ENCODE assay signal across 1 cellular context in genomic region chr17:27370776-27371175, GRCh38.
TF ChIP-seq lines count a peak whose summit lies in the region.

No MANE protein-coding gene starts in this region.

TF ChIP-seq in K562, 482 proteins besides CTCF, POLR2A, EP300 and RAD21 (continued from another document):
- TF ChIP-seq CREB3 (tag; conservative IDR thresholded peaks at IDR 0.05; ENCODE audit: low read depth) (no peak), SRSF9 (IDR thresholded peaks at IDR 0.05; ENCODE audit: borderline replicate concordance, low read depth, low read length) (no peak), NFATC3 (IDR thresholded peaks at IDR 0.05) (peak; percentile 16; the same call in 1 of the 2 replicates), SUPT5H (IDR thresholded peaks at IDR 0.05) (no peak), PHF20 (IDR thresholded peaks at IDR 0.05; ENCODE audit: partially characterized antibody) (no peak), KDM4B (IDR thresholded peaks at IDR 0.05; ENCODE audit: borderline replicate concordance in 2 of 2, low read depth in 1 of 2) (no peak), BDP1 (IDR thresholded peaks at IDR 0.05; ENCODE audit: insufficient read depth, insufficient read length) (no peak), BHLHE40 (IDR thresholded peaks at IDR 0.05; ENCODE audit: low read length) (no peak), JUN (IDR thresholded peaks at IDR 0.05; ENCODE audit: borderline replicate concordance, low read depth, low read length) (no peak), JUN (CRISPR knock-in tag; IDR thresholded peaks at IDR 0.05; ENCODE audit: borderline replicate concordance) (no peak), E2F5 (CRISPR knock-in tag; IDR thresholded peaks at IDR 0.05) (no peak), MED1 (CRISPR knock-in tag; IDR thresholded peaks at IDR 0.05; ENCODE audit: borderline replicate concordance) (no peak), ZBTB17 (CRISPR knock-in tag; IDR thresholded peaks at IDR 0.05) (no peak), HMG20B (CRISPR knock-in tag; IDR thresholded peaks at IDR 0.05) (no peak), RFX5 (IDR thresholded peaks at IDR 0.05; ENCODE audit: low read depth, low read length) (no peak), ZNF197 (CRISPR knock-in tag; IDR thresholded peaks at IDR 0.05; ENCODE audit: low read depth) (no peak), ZNF280A (IDR thresholded peaks at IDR 0.05; ENCODE audit: low read depth, partially characterized antibody) (peak; percentile 77), SRF (CRISPR knock-in tag; IDR thresholded peaks at IDR 0.05) (no peak), ZNF511 (CRISPR knock-in tag; IDR thresholded peaks at IDR 0.05) (no peak), TRIM24 (IDR thresholded peaks at IDR 0.05) (peak; percentile 56 to 88), MAFK (IDR thresholded peaks at IDR 0.05; ENCODE audit: low read length) (no peak), MIER1 (IDR thresholded peaks at IDR 0.05; ENCODE audit: low read depth) (0 out of 2 replicates have a peak, but pooled peaks have one; percentile 34), GTF2F1 (IDR thresholded peaks at IDR 0.05; ENCODE audit: low read depth, low read length) (no peak), THAP7 (CRISPR knock-in tag; IDR thresholded peaks at IDR 0.05) (no peak), NR2C1 (IDR thresholded peaks at IDR 0.05) (peak; percentile 40; the same call in 1 of the 2 replicates), NR2C1 (tag; IDR thresholded peaks at IDR 0.05) (peak; percentile 46; the same call in 1 of the 2 replicates), TRIM28 (IDR thresholded peaks at IDR 0.05) (peak; percentile 99), PHB2 (IDR thresholded peaks at IDR 0.05; ENCODE audit: low read depth) (no peak), RBM25 (IDR thresholded peaks at IDR 0.05; ENCODE audit: low read depth, low read length, severe bottlenecking) (no peak)
- TF ChIP-seq, protein P1, sequence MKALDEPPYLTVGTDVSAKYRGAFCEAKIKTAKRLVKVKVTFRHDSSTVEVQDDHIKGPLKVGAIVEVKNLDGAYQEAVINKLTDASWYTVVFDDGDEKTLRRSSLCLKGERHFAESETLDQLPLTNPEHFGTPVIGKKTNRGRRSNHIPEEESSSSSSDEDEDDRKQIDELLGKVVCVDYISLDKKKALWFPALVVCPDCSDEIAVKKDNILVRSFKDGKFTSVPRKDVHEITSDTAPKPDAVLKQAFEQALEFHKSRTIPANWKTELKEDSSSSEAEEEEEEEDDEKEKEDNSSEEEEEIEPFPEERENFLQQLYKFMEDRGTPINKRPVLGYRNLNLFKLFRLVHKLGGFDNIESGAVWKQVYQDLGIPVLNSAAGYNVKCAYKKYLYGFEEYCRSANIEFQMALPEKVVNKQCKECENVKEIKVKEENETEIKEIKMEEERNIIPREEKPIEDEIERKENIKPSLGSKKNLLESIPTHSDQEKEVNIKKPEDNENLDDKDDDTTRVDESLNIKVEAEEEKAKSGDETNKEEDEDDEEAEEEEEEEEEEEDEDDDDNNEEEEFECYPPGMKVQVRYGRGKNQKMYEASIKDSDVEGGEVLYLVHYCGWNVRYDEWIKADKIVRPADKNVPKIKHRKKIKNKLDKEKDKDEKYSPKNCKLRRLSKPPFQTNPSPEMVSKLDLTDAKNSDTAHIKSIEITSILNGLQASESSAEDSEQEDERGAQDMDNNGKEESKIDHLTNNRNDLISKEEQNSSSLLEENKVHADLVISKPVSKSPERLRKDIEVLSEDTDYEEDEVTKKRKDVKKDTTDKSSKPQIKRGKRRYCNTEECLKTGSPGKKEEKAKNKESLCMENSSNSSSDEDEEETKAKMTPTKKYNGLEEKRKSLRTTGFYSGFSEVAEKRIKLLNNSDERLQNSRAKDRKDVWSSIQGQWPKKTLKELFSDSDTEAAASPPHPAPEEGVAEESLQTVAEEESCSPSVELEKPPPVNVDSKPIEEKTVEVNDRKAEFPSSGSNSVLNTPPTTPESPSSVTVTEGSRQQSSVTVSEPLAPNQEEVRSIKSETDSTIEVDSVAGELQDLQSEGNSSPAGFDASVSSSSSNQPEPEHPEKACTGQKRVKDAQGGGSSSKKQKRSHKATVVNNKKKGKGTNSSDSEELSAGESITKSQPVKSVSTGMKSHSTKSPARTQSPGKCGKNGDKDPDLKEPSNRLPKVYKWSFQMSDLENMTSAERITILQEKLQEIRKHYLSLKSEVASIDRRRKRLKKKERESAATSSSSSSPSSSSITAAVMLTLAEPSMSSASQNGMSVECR (CRISPR knock-in tag; IDR thresholded peaks at IDR 0.05): no peak
- TF ChIP-seq, protein P2, sequence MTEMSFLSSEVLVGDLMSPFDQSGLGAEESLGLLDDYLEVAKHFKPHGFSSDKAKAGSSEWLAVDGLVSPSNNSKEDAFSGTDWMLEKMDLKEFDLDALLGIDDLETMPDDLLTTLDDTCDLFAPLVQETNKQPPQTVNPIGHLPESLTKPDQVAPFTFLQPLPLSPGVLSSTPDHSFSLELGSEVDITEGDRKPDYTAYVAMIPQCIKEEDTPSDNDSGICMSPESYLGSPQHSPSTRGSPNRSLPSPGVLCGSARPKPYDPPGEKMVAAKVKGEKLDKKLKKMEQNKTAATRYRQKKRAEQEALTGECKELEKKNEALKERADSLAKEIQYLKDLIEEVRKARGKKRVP (CRISPR knock-in tag; IDR thresholded peaks at IDR 0.05): no peak
